ENCODE assay signal across 9 cellular contexts in the genomic region with DNA sequence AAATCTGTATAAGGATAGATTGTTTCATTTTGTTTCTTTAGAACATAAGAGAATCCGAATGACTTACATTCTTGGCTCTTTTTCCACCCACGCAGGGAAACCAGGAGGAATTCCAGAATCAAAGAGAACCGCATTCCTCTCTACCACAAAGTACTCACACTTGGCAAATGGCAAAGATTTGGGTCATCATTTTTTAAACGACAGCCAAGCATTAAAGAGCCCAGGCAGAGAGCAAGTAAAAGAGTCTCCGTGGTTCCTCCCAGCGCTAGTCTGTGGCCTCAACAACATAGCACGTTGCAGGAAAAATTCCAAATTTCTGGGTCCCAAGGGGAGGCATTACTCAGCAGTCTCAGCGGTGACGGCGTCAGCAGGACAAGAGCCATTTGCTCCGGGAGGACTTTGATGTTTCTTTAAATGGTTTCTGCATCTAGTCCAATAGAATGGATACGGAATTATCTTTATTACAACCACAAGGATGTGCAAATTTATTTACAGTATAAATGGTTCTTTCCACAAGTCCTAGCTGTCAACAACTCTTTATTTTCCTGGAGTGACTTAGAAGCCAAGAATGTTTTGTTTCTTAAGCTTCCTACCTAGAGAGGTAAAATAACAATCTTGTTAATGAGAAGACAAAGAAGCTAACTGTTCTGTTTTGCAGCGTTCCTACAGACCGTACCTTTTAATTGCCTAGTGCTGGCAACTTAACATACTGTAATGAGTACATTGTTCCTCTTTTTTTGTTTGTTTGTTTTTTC.
DNase-seq lines count a peak whose midpoint lies in the region; ATAC-seq and TF ChIP-seq lines count a peak whose summit lies in the region.
"Had no signal": no experiment of that assay in that cellular context is flagged by ENCODE, and none has a peak within 500 bp of the region (broad histone marks: within the 10 kb centered on the region; RNA-seq: fewer than 3 reads in every experiment).

No MANE protein-coding gene starts in this region.

- no peaks in the 10 kb centered on the region for H4K20me1 ChIP-seq in smooth muscle cell (ENCODE audit: low read depth)
- H4K20me1 ChIP-seq: BLaER1 had no signal

- peaks cover 69% of the 10 kb centered on the region for H3K4me1 ChIP-seq in smooth muscle cell (ENCODE audit: low read depth)

- H3K79me2 ChIP-seq in smooth muscle cell (ENCODE audit: low read depth), result no peaks in the 10 kb centered on the region

- H2AFZ ChIP-seq in smooth muscle cell (ENCODE audit: low read depth), result no peak overlapping the region

- H3K4me3 ChIP-seq in brain microvascular endothelial cell (ENCODE audit: low read depth, low read length), result peak overlapping the region; percentile 32
- peak overlapping the region; percentile 36 for H3K4me3 ChIP-seq in smooth muscle cell
- H3K4me3 ChIP-seq: BLaER1 had no signal

- WGBS in smooth muscle cell (ENCODE audit: low lambda C conversion rate), result 2% methylated on average over 14 of the region's 14 CpGs

- peaks cover 25% of the 10 kb centered on the region for H3F3A ChIP-seq in smooth muscle cell (ENCODE audit: low read depth)

- no peaks in the 10 kb centered on the region for H3K36me3 ChIP-seq in brain microvascular endothelial cell (replicated peaks)
- H3K36me3 ChIP-seq in smooth muscle cell (ENCODE audit: low read depth), result no peaks in the 10 kb centered on the region
- H3K36me3 ChIP-seq: BLaER1 had no signal

- H3K27ac ChIP-seq in brain microvascular endothelial cell, result peak overlapping the region; percentile 75
- peak overlapping the region; percentile 96 for H3K27ac ChIP-seq in smooth muscle cell (ENCODE audit: low read depth)
- H3K27ac ChIP-seq: BLaER1 had no signal

- TF ChIP-seq CTCF in brain microvascular endothelial cell (IDR thresholded peaks at IDR 0.05; ENCODE audit: low read depth, low read length, missing control alignments) (no peak), smooth muscle cell (IDR thresholded peaks at IDR 0.05; ENCODE audit: borderline replicate concordance, insufficient read depth, poor library complexity, severe bottlenecking) (no peak)

- peak overlapping the region; percentile 80 for H3K9ac ChIP-seq in smooth muscle cell (ENCODE audit: low read depth)
- H3K9ac ChIP-seq: BLaER1 had no signal

- no peaks in the 10 kb centered on the region for H3K9me3 ChIP-seq in smooth muscle cell (replicated peaks; ENCODE audit: low read depth)

- in situ Hi-C loops in brain microvascular endothelial cell (cut with HindIII; ENCODE audit: low pct_ligation_motif_present, low sequenced_read_pairs), result loop anchor here (25.0 kb wide), 1 partner anchor 219 kb away; no protein-coding TSS in a partner anchor

- H3K27me3 ChIP-seq in brain microvascular endothelial cell (replicated peaks) (no peaks in the 10 kb centered on the region), smooth muscle cell (ENCODE audit: low read depth) (no peaks in the 10 kb centered on the region)
- H3K27me3 ChIP-seq: BLaER1 had no signal

- ATAC-seq in GM18868 (IDR thresholded peaks at IDR 0.05; ENCODE audit: unreplicated experiment), result no peak

- DNase-seq in DMS79 treated with DMSO at 0.1 percent for 48 hours (lab: John Stamatoyannopoulos, UW), result peak; percentile 2
- DNase-seq in DMS79 (lab: John Stamatoyannopoulos, UW), result no peak
- DNase-seq in brain microvascular endothelial cell, result peak; percentile 98
- peak; percentile 57 for DNase-seq in iPS-NIHi7 (ENCODE audit: extremely low spot score)
- DNase-seq in smooth muscle cell (lab: John Stamatoyannopoulos, UW; ENCODE audit: unreplicated experiment), result peak; percentile 3
- no peak for DNase-seq in activated effector memory CD4-positive, alpha-beta T cell treated with anti-CD3 and anti-CD28 coated beads, Interleukin-2, amount 50 U/mL, for 16 hours
- no peak for DNase-seq in stimulated activated CD8-positive, alpha-beta memory T cell treated with anti-CD3 and anti-CD28 coated beads, Interleukin-4, amount 100 ng/mL, for 48 hours

- H3K4me2 ChIP-seq in smooth muscle cell, result peak overlapping the region; percentile 87
- H3K4me2 ChIP-seq: BLaER1 had no signal

Comparison
In these comparisons a context has a peak if more than half of its experiments do, and no peak if none do; other contexts are left out.
1. DNase-seq: peak in DMS79 treated with DMSO at 0.1 percent for 48 hours (single experiment), brain microvascular endothelial cell (single experiment), iPS-NIHi7 (single experiment) and smooth muscle cell (single experiment); none in DMS79 (single experiment), activated effector memory CD4-positive, alpha-beta T cell treated with anti-CD3 and anti-CD28 coated beads, Interleukin-2, amount 50 U/mL, for 16 hours (single experiment) and stimulated activated CD8-positive, alpha-beta memory T cell treated with anti-CD3 and anti-CD28 coated beads, Interleukin-4, amount 100 ng/mL, for 48 hours (single experiment).